ENCODE assay signal across 8 cellular contexts in the genomic region with DNA sequence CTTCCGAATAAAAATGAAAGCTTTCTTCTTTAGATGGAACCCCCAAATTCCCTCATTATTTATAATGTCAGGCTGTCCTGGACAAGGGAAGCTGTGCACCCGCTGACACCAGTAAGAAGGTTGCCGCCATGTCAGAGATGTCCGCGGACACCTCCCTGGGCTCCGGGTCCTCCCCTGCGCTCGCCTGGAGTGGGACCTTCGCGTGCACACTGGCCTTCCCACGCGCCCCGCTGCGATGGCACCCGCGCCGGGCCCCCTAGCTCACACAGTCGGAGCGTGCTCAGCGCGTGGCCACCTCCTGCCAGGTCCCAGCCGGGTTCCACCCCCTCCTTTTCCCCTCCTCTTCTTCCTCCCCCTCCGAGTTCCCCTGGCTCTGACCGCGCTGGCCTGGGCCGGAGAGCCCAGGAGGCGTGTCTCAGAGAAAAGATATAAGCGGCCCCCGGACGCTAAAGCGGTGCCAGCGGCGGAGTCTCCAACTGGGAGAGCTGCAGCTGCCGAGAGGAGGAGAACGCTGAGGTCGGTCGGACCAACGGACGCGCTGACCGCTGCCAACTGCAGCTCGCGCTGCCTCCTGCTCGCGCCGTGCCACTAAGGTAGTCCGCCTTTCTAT. TPM values are rescaled to one million over a fixed set of nuclear protein-coding genes. Genes with fewer than 3 reads are reported as not detected.
A peak's percentile ranks its signal among the peaks of the same experiment; 100 is the strongest.
DNase-seq lines count a peak whose midpoint lies in the region; ATAC-seq and TF ChIP-seq lines count a peak whose summit lies in the region.

A gene with protein sequence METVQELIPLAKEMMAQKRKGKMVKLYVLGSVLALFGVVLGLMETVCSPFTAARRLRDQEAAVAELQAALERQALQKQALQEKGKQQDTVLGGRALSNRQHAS (plus strand): TSS at position 456 of the 610 bp plus-strand sequence. CDS start 273 bp downstream, outside the sequence.

- H3K9me3 ChIP-seq in effector memory CD4-positive, alpha-beta T cell (ENCODE audit: control insufficient read depth, low read length) = no peaks in the 10 kb centered on the region
- no peaks in the 10 kb centered on the region for H3K9me3 ChIP-seq in lower lobe of right lung

- H3K4me1 ChIP-seq in effector memory CD4-positive, alpha-beta T cell (ENCODE audit: control insufficient read depth, insufficient read depth, low read length, poor library complexity, severe bottlenecking) = peaks cover 33% of the 10 kb centered on the region
- peaks cover 36% of the 10 kb centered on the region for H3K4me1 ChIP-seq in lower lobe of right lung

- ATAC-seq in lower lobe of right lung (peak; percentile 87 to 89), HG02884 (IDR thresholded peaks at IDR 0.05; ENCODE audit: unreplicated experiment) (no peak)

- intact Hi-C loops in lower lobe of right lung (cut with DNase I) = no loop called here

- H3K27ac ChIP-seq in effector memory CD4-positive, alpha-beta T cell (ENCODE audit: insufficient read depth, low read length, poor library complexity, severe bottlenecking) = peak within 1 kb of the TSS; percentile 4
- peak within 1 kb of the TSS; percentile 59 for H3K27ac ChIP-seq in lower lobe of right lung

- H3K4me3 ChIP-seq in effector memory CD4-positive, alpha-beta T cell (ENCODE audit: insufficient read depth, low read depth, low read length, poor library complexity, severe bottlenecking) = peak within 1 kb of the TSS; percentile 61
- H3K4me3 ChIP-seq in lower lobe of right lung = peak within 1 kb of the TSS; percentile 64

- H3K36me3 ChIP-seq in effector memory CD4-positive, alpha-beta T cell (ENCODE audit: control insufficient read depth, insufficient read depth, low read length) = no peaks in the 10 kb centered on the region
- no peaks in the 10 kb centered on the region for H3K36me3 ChIP-seq in lower lobe of right lung

- peak; percentile 59 for DNase-seq in activated naive CD4-positive, alpha-beta T cell treated with Interleukin-2 at 50 U/mL for 16 hours
- no peak for DNase-seq in activated naive CD4-positive, alpha-beta T cell (lab: John Stamatoyannopoulos, UW)
- DNase-seq in activated CD4-positive, alpha-beta T cell treated with anti-CD3 and anti-CD28 coated beads for 4 hours = peak; percentile 28 to 35
- peak in 1 of 3 donors; percentile 17 for DNase-seq in effector memory CD4-positive, alpha-beta T cell
- DNase-seq in lower lobe of right lung (peak; percentile 79), D341Med (ENCODE audit: low spot score) (no peak)
- peak; percentile 54 for DNase-seq in stimulated activated CD8-positive, alpha-beta memory T cell treated with anti-CD3 and anti-CD28 coated beads, Interleukin-4, amount 100 ng/mL, for 48 hours

- no peak for TF ChIP-seq CTCF in lower lobe of right lung (IDR thresholded peaks at IDR 0.05)

- H3K27me3 ChIP-seq in effector memory CD4-positive, alpha-beta T cell (replicated peaks; ENCODE audit: control insufficient read depth, insufficient read depth, low read length, poor library complexity, severe bottlenecking) = no peaks in the 10 kb centered on the region
- no peaks in the 10 kb centered on the region for H3K27me3 ChIP-seq in lower lobe of right lung (ENCODE audit: low read depth)

RNA-seq across cellular contexts. Expression of the gene that starts here (rescaled TPM):
- total RNA-seq in lower lobe of right lung = 19.9 TPM

Comparison
In these comparisons a context has a peak if more than half of its experiments do, and no peak if none do; other contexts are left out.
1. DNase-seq: peak in activated naive CD4-positive, alpha-beta T cell treated with Interleukin-2 at 50 U/mL for 16 hours (single experiment), activated CD4-positive, alpha-beta T cell treated with anti-CD3 and anti-CD28 coated beads for 4 hours (2 of 2), lower lobe of right lung (single experiment) and stimulated activated CD8-positive, alpha-beta memory T cell treated with anti-CD3 and anti-CD28 coated beads, Interleukin-4, amount 100 ng/mL, for 48 hours (single experiment); none in activated naive CD4-positive, alpha-beta T cell (0 of 4) and D341Med (single experiment).